In the genomic region with DNA sequence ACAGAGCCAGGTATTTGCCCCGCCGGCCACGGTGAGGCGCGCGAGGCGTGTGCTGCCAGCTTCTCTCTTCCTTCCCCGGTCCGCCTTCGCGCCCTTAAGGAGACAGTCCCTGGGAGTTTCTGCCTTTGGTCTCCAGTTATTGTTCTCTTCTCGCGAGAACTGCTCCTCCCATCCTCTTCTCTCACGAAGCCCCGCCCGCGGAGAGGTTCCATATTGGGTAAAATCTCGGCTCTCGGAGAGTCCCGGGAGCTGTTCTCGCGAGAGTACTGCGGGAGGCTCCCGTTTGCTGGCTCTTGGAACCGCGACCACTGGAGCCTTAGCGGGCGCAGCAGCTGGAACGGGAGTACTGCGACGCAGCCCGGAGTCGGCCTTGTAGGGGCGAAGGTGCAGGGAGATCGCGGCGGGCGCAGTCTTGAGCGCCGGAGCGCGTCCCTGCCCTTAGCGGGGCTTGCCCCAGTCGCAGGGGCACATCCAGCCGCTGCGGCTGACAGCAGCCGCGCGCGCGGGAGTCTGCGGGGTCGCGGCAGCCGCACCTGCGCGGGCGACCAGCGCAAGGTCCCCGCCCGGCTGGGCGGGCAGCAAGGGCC, we compare ENCODE assay signal across 1 cellular context.
A peak's percentile ranks its signal among the peaks of the same experiment; 100 is the strongest.
TF ChIP-seq lines count a peak whose summit lies in the region.

TSS of gene MAPK14 (plus strand) at position 308 of the 587 bp plus-strand sequence. CDS start 350 bp downstream, outside the sequence.

TF ChIP-seq in HepG2, 621 proteins besides CTCF, POLR2A, EP300 and RAD21 (continued from another document and continues in another):
- TF ChIP-seq ZNF878 (CRISPR knock-in tag; IDR thresholded peaks at IDR 0.05) (peak; percentile 86; the same call in 1 of the 2 replicates), MAFK (conservative IDR thresholded peaks at IDR 0.05 in 1 of 2, IDR thresholded peaks at IDR 0.05 in 1 of 2; ENCODE audit: low read length in 2 of 2) (no peak), ZFP90 (CRISPR knock-in tag; IDR thresholded peaks at IDR 0.05; ENCODE audit: borderline replicate concordance) (no peak), RFXAP (CRISPR knock-in tag; IDR thresholded peaks at IDR 0.05; ENCODE audit: borderline replicate concordance) (peak; percentile 82; the same call in 1 of the 2 replicates), SNRNP70 (IDR thresholded peaks at IDR 0.05; ENCODE audit: low read depth, low read length) (no peak), ZKSCAN5 (CRISPR knock-in tag; IDR thresholded peaks at IDR 0.05) (no peak), BCLAF1 (IDR thresholded peaks at IDR 0.05) (no peak), ZBTB42 (CRISPR knock-in tag; IDR thresholded peaks at IDR 0.05) (no peak; the same call in 1 of the 2 replicates), NCOA2 (CRISPR knock-in tag; IDR thresholded peaks at IDR 0.05) (peak; percentile 72), KAT8 (CRISPR knock-in tag; IDR thresholded peaks at IDR 0.05) (peak; percentile 93), ZNF33A (CRISPR knock-in tag; IDR thresholded peaks at IDR 0.05; ENCODE audit: borderline replicate concordance) (no peak; the same call in 1 of the 2 replicates), ZNF460 (CRISPR knock-in tag; IDR thresholded peaks at IDR 0.05; ENCODE audit: borderline replicate concordance) (0 out of 2 replicates have a peak, but pooled peaks have one; percentile 48), KDM4B (CRISPR knock-in tag; IDR thresholded peaks at IDR 0.05) (peak; percentile 73), ZNF281 (CRISPR knock-in tag; IDR thresholded peaks at IDR 0.05; ENCODE audit: borderline replicate concordance) (no peak; the same call in 1 of the 2 replicates), SRY (CRISPR knock-in tag; IDR thresholded peaks at IDR 0.05) (no peak; the same call in none of the 2 replicates), PHF20 (CRISPR knock-in tag; IDR thresholded peaks at IDR 0.05) (0 out of 2 replicates have a peak, but pooled peaks have one; percentile 36), CREBL2 (CRISPR knock-in tag; IDR thresholded peaks at IDR 0.05; ENCODE audit: borderline replicate concordance) (peak; percentile 62; the same call in 1 of the 2 replicates), ZNF382 (CRISPR knock-in tag; IDR thresholded peaks at IDR 0.05; ENCODE audit: borderline replicate concordance) (no peak), STAG1 (CRISPR knock-in tag; IDR thresholded peaks at IDR 0.05) (peak; percentile 98), GATAD2A (CRISPR knock-in tag; IDR thresholded peaks at IDR 0.05) (peak; percentile 89), ZNF225 (CRISPR knock-in tag; IDR thresholded peaks at IDR 0.05) (peak; percentile 87; the same call in 1 of the 2 replicates), ZNF230 (CRISPR knock-in tag; IDR thresholded peaks at IDR 0.05) (peak; percentile 91; the same call in 1 of the 2 replicates), PCBP2 (optimal IDR thresholded peaks at IDR 0.05; ENCODE audit: low read depth, low read length, poor library complexity, severe bottlenecking) (no peak), SP2 (CRISPR knock-in tag; IDR thresholded peaks at IDR 0.05) (peak; percentile 45; the same call in 1 of the 2 replicates), HDAC2 (CRISPR knock-in tag; IDR thresholded peaks at IDR 0.05) (peak; percentile 89), NFKB2 (CRISPR knock-in tag; IDR thresholded peaks at IDR 0.05; ENCODE audit: borderline replicate concordance) (peak; percentile 92), CREB1 (IDR thresholded peaks at IDR 0.05) (no peak), CREB1 (CRISPR knock-in tag; IDR thresholded peaks at IDR 0.05) (0 out of 2 replicates have a peak, but pooled peaks have one; percentile 37), ZNF138 (CRISPR knock-in tag; IDR thresholded peaks at IDR 0.05; ENCODE audit: low read depth) (peak; percentile 97; the same call in 1 of the 2 replicates), KAT7 (CRISPR knock-in tag; IDR thresholded peaks at IDR 0.05; ENCODE audit: borderline replicate concordance) (no peak), ZNF180 (CRISPR knock-in tag; IDR thresholded peaks at IDR 0.05; ENCODE audit: borderline replicate concordance, low read depth) (no peak), HMGXB3 (CRISPR knock-in tag; IDR thresholded peaks at IDR 0.05; ENCODE audit: borderline replicate concordance) (peak; percentile 79), ZFX (CRISPR knock-in tag; IDR thresholded peaks at IDR 0.05; ENCODE audit: low read depth) (peak; percentile 94), TBP (CRISPR knock-in tag; IDR thresholded peaks at IDR 0.05) (no peak; the same call in 1 of the 2 replicates), YY1 (IDR thresholded peaks at IDR 0.05; ENCODE audit: insufficient read depth, insufficient replicate concordance, low read depth, low read length) (peak; percentile 85), ZNF773 (CRISPR knock-in tag; IDR thresholded peaks at IDR 0.05; ENCODE audit: borderline replicate concordance) (no peak), KLF6 (CRISPR knock-in tag; IDR thresholded peaks at IDR 0.05) (peak; percentile 71)
- TF ChIP-seq, protein P1, sequence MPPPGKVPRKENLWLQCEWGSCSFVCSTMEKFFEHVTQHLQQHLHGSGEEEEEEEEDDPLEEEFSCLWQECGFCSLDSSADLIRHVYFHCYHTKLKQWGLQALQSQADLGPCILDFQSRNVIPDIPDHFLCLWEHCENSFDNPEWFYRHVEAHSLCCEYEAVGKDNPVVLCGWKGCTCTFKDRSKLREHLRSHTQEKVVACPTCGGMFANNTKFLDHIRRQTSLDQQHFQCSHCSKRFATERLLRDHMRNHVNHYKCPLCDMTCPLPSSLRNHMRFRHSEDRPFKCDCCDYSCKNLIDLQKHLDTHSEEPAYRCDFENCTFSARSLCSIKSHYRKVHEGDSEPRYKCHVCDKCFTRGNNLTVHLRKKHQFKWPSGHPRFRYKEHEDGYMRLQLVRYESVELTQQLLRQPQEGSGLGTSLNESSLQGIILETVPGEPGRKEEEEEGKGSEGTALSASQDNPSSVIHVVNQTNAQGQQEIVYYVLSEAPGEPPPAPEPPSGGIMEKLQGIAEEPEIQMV (CRISPR knock-in tag; IDR thresholded peaks at IDR 0.05; ENCODE audit: low read depth): peak; percentile 96
- TF ChIP-seq, protein P2, sequence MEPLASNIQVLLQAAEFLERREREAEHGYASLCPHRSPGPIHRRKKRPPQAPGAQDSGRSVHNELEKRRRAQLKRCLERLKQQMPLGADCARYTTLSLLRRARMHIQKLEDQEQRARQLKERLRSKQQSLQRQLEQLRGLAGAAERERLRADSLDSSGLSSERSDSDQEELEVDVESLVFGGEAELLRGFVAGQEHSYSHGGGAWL (CRISPR knock-in tag; IDR thresholded peaks at IDR 0.05): no peak
- TF ChIP-seq, protein P3, sequence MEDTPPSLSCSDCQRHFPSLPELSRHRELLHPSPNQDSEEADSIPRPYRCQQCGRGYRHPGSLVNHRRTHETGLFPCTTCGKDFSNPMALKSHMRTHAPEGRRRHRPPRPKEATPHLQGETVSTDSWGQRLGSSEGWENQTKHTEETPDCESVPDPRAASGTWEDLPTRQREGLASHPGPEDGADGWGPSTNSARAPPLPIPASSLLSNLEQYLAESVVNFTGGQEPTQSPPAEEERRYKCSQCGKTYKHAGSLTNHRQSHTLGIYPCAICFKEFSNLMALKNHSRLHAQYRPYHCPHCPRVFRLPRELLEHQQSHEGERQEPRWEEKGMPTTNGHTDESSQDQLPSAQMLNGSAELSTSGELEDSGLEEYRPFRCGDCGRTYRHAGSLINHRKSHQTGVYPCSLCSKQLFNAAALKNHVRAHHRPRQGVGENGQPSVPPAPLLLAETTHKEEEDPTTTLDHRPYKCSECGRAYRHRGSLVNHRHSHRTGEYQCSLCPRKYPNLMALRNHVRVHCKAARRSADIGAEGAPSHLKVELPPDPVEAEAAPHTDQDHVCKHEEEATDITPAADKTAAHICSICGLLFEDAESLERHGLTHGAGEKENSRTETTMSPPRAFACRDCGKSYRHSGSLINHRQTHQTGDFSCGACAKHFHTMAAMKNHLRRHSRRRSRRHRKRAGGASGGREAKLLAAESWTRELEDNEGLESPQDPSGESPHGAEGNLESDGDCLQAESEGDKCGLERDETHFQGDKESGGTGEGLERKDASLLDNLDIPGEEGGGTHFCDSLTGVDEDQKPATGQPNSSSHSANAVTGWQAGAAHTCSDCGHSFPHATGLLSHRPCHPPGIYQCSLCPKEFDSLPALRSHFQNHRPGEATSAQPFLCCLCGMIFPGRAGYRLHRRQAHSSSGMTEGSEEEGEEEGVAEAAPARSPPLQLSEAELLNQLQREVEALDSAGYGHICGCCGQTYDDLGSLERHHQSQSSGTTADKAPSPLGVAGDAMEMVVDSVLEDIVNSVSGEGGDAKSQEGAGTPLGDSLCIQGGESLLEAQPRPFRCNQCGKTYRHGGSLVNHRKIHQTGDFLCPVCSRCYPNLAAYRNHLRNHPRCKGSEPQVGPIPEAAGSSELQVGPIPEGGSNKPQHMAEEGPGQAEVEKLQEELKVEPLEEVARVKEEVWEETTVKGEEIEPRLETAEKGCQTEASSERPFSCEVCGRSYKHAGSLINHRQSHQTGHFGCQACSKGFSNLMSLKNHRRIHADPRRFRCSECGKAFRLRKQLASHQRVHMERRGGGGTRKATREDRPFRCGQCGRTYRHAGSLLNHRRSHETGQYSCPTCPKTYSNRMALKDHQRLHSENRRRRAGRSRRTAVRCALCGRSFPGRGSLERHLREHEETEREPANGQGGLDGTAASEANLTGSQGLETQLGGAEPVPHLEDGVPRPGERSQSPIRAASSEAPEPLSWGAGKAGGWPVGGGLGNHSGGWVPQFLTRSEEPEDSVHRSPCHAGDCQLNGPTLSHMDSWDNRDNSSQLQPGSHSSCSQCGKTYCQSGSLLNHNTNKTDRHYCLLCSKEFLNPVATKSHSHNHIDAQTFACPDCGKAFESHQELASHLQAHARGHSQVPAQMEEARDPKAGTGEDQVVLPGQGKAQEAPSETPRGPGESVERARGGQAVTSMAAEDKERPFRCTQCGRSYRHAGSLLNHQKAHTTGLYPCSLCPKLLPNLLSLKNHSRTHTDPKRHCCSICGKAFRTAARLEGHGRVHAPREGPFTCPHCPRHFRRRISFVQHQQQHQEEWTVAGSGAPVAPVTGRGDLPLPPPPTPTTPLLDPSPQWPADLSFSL (CRISPR knock-in tag; IDR thresholded peaks at IDR 0.05): no peak
